Comparison of ENCODE assay signal across 1 cellular context in the genomic region with DNA sequence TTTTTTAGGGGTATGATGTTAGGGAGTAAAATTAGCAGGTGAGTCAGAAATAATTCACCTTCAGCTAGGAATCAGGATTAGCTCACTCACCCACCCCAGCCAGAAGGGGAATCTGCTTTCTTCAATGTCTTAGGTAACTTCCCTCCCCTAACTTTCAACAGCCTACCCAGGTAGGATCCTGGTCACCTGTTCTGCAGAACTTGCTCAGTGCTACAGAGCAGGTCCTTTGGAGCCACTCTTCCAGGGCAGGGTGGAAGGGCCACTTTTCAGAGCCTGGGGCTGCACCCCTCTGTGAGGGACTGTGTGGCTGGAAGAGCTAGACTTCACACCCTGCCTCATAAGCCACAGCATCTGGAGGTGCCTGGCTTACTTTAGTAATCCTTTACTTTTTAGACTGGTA.
TF ChIP-seq lines count a peak whose summit lies in the region.

No MANE protein-coding gene starts in this region.

TF ChIP-seq in HEK293, 187 proteins besides CTCF, POLR2A, EP300 and RAD21 (continued from another document):
- no peak for TF ChIP-seq ZNF354C (tag by site-specific recombination; IDR thresholded peaks at IDR 0.05; ENCODE audit: borderline replicate concordance, low read depth)
